In genomic region chr18:59512025-59512710, GRCh38 we compare ENCODE assay signal across 17 cellular contexts.
"Had no signal": no experiment of that assay in that cellular context is flagged by ENCODE, and none has a peak within 500 bp of the region (broad histone marks: within the 10 kb centered on the region; RNA-seq: fewer than 3 reads in every experiment).

No MANE protein-coding gene starts in this region.

- H3K9me3 Mint-ChIP-seq: memory B cell had no signal

- H3K27ac ChIP-seq: left lung, stomach, thoracic aorta had no signal

- H3K36me3 ChIP-seq: heart right ventricle, left lung, stomach, thoracic aorta had no signal

- ATAC-seq: heart right ventricle, left lung had no signal

- FAIRE-seq: endometrium, frontal cortex, islet of Langerhans, urothelium cell line had no signal

- H3K9me3 ChIP-seq: heart right ventricle, left lung, stomach, thoracic aorta had no signal

- H3K27ac Mint-ChIP-seq: activated naive CD8-positive, alpha-beta T cell; memory B cell had no signal

- H3K4me3 Mint-ChIP-seq: activated naive CD8-positive, alpha-beta T cell; memory B cell had no signal

- H3K27me3 ChIP-seq: heart right ventricle, left lung had no signal

- H3K36me3 Mint-ChIP-seq: activated naive CD8-positive, alpha-beta T cell; memory B cell had no signal

- H3K4me3 ChIP-seq: heart right ventricle, left lung, stomach, thoracic aorta had no signal

- H3K4me1 Mint-ChIP-seq: memory B cell had no signal

- DNase-seq: activated CD4-positive, alpha-beta T cell treated with anti-CD3 and anti-CD28 coated beads for 1 hour; activated CD4-positive, alpha-beta T cell treated with anti-CD3 and anti-CD28 coated beads, Interleukin-2, amount 50 U/mL, for 48 hours; activated gamma-delta T cell; activated T-cell treated with anti-CD3 and anti-CD28 coated beads, Interleukin-2, amount 50 U/mL, for 48 hours; heart right ventricle; left lung; stimulated activated CD4-positive, alpha-beta T cell treated with anti-CD3 and anti-CD28 coated beads, Interleukin-15, amount 100 ng/mL, for 24 hours; stimulated activated CD4-positive, alpha-beta T cell treated with anti-CD3 and anti-CD28 coated beads, Interleukin-4, amount 100 ng/mL, for 4 hours; stomach; T1000 had no signal
